23 cellular contexts compared by ENCODE assay signal in the genomic region with DNA sequence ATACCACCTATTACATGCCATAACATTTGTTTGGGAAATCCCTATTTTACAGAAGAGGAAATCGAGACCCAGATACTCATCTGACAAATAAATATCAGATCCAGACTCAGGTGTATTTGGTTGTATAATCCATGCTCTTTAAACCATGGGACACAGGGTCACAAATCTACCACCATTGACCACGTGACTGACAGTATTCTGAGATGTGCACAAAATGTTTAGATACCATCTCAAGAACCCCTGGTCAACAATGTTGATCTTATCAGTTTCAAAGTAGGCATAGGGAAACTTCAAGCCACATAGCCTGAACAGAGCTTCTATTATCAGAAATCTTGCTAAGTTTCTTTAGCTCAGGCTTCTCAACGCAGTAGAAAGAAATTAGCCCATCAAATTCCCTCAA.
"Had no signal": no experiment of that assay in that cellular context is flagged by ENCODE, and none has a peak within 500 bp of the region (broad histone marks: within the 10 kb centered on the region; RNA-seq: fewer than 3 reads in every experiment).

No MANE protein-coding gene starts in this region.

- H3K79me2 ChIP-seq: hepatocyte, parathyroid adenoma had no signal

- H3K36me3 ChIP-seq: left lung, neural progenitor cell, neutrophil, right atrium auricular region, spleen, tibial nerve had no signal

- H3K4me2 ChIP-seq: hepatocyte, neural progenitor cell had no signal

- H3K27ac ChIP-seq: hepatocyte, left lung, neural progenitor cell, neutrophil, parathyroid adenoma, right atrium auricular region, skin epidermis, spleen, tibial nerve, uterus had no signal

- FAIRE-seq: keratinocyte had no signal

- H3K9me3 ChIP-seq: left lung, neutrophil, right atrium auricular region, spleen, tibial nerve, uterus had no signal

- DNase-seq: kidney glomerular epithelial cell; left cardiac atrium; left lung; mesendoderm; naive B cell; natural killer cell; nephron progenitor cell; occipital lobe; spleen; stimulated activated CD4-positive, alpha-beta T cell treated with anti-CD3 and anti-CD28 coated beads, Interleukin-4, amount 100 ng/mL, for 24 hours; stimulated activated naive CD4-positive, alpha-beta T cell; uterus had no signal

- H3K4me1 ChIP-seq: left lung, parathyroid adenoma, uterus had no signal

- H3K9ac ChIP-seq: neural progenitor cell, parathyroid adenoma had no signal

- ATAC-seq: left cardiac atrium; left lung; natural killer cell; sciatic nerve; stimulated activated effector memory CD8-positive, alpha-beta T cell treated with anti-CD3 and anti-CD28 coated beads, Interleukin-12 subunit alpha, Interleukin-12 subunit beta, amount 100 ng/mL, for 72 hours had no signal

- H3K4me3 ChIP-seq: hepatocyte, left lung, lung, neural progenitor cell, right atrium auricular region, skin epidermis, spleen, tibial nerve, uterus had no signal

- H3K27me3 ChIP-seq: hepatocyte, left lung, neural progenitor cell, neutrophil, right atrium auricular region, spleen, tibial nerve, uterus had no signal

- H2AFZ ChIP-seq: hepatocyte, parathyroid adenoma had no signal
